Comparison of ENCODE assay signal across 29 cellular contexts in genomic region chr11:9448576-9449352, GRCh38.
"Had no signal": no experiment of that assay in that cellular context is flagged by ENCODE, and none has a peak within 500 bp of the region (broad histone marks: within the 10 kb centered on the region; RNA-seq: fewer than 3 reads in every experiment).

No MANE protein-coding gene starts in this region.

- H3K27me3 ChIP-seq: neural progenitor cell, neutrophil, ovary, tibial nerve, upper lobe of left lung had no signal

- H2AFZ ChIP-seq: neural progenitor cell had no signal

- H3K4me1 ChIP-seq: left ventricle myocardium inferior, neural progenitor cell, prostate gland, tibial nerve, upper lobe of left lung had no signal

- H3K4me3 ChIP-seq: left ventricle myocardium inferior, lung, neural progenitor cell, ovary, prostate gland, smooth muscle cell, tibial nerve, upper lobe of left lung had no signal

- H3K36me3 ChIP-seq: ovary, prostate gland had no signal

- DNase-seq: hypothalamus; immature natural killer cell; kidney; left ventricle myocardium inferior; naive B cell; natural killer cell; nephron progenitor cell; occipital lobe; ovary; retina; right cardiac atrium; stimulated activated CD4-positive, alpha-beta T cell treated with anti-CD3 and anti-CD28 coated beads, Interleukin-1b, Interleukin-23, amount 100 ng/mL, for 48 hours; stimulated activated CD4-positive, alpha-beta T cell treated with anti-CD3 and anti-CD28 coated beads, Interleukin-2, amount 100 ng/mL, for 48 hours; stimulated activated CD4-positive, alpha-beta T cell treated with anti-CD3 and anti-CD28 coated beads, Interleukin-4, amount 100 ng/mL, for 4 hours; stimulated activated CD8-positive, alpha-beta memory T cell treated with anti-CD3 and anti-CD28 coated beads, Interleukin-4, amount 100 ng/mL, for 48 hours; stimulated activated naive CD4-positive, alpha-beta T cell treated with Interleukin-2 at 50 U/mL for 16 hours; stimulated activated naive CD8-positive, alpha-beta T cell treated with anti-CD3 and anti-CD28 coated beads, Interleukin-15, amount 100 ng/mL, for 72 hours; substantia nigra; upper lobe of left lung had no signal

- H3K27ac ChIP-seq: left ventricle myocardium inferior, neural progenitor cell, neutrophil, ovary, prostate gland, tibial nerve, upper lobe of left lung had no signal

- H3K4me2 ChIP-seq: neural progenitor cell, smooth muscle cell had no signal

- H3K36me3 Mint-ChIP-seq: natural killer cell had no signal

- ATAC-seq: natural killer cell; stimulated activated memory B cell treated with anti-CD40 and anti-IgM and Interleukin-4, amounts not matched to agents 10 μg/mL and 1 μg/mL and 100 μg/mL, for 72 hours; stimulated activated naive CD8-positive, alpha-beta T cell treated with anti-CD3 and anti-CD28 coated beads, Interleukin-15, amount 100 ng/mL, for 72 hours had no signal

- H3K9ac ChIP-seq: neural progenitor cell had no signal

- H3K9me3 Mint-ChIP-seq: stimulated activated memory B cell treated with anti-CD40 and anti-IgM and Interleukin-4, amounts not matched to agents 10 μg/mL and 1 μg/mL and 100 μg/mL, for 72 hours; stimulated activated naive CD8-positive, alpha-beta T cell treated with anti-CD3 and anti-CD28 coated beads, Interleukin-15, amount 100 ng/mL, for 72 hours had no signal

- H3K4me3 Mint-ChIP-seq: immature natural killer cell; mesothelial cell of epicardium; naive B cell; natural killer cell; nephron progenitor cell; neural progenitor cell; stimulated activated memory B cell treated with anti-CD40 and anti-IgM and Interleukin-4, amounts not matched to agents 10 μg/mL and 1 μg/mL and 100 μg/mL, for 72 hours; stimulated activated naive CD8-positive, alpha-beta T cell treated with anti-CD3 and anti-CD28 coated beads, Interleukin-15, amount 100 ng/mL, for 72 hours had no signal

- H3K27ac Mint-ChIP-seq: immature natural killer cell; mesothelial cell of epicardium; natural killer cell; nephron progenitor cell; neural progenitor cell; stimulated activated memory B cell treated with anti-CD40 and anti-IgM and Interleukin-4, amounts not matched to agents 10 μg/mL and 1 μg/mL and 100 μg/mL, for 72 hours; stimulated activated naive CD8-positive, alpha-beta T cell treated with anti-CD3 and anti-CD28 coated beads, Interleukin-15, amount 100 ng/mL, for 72 hours had no signal

- H3K27me3 Mint-ChIP-seq: naive B cell; stimulated activated memory B cell treated with anti-CD40 and anti-IgM and Interleukin-4, amounts not matched to agents 10 μg/mL and 1 μg/mL and 100 μg/mL, for 72 hours; stimulated activated naive CD8-positive, alpha-beta T cell treated with anti-CD3 and anti-CD28 coated beads, Interleukin-15, amount 100 ng/mL, for 72 hours had no signal

- H3K4me1 Mint-ChIP-seq: immature natural killer cell; mesothelial cell of epicardium; naive B cell; natural killer cell; nephron progenitor cell; neural progenitor cell; stimulated activated memory B cell treated with anti-CD40 and anti-IgM and Interleukin-4, amounts not matched to agents 10 μg/mL and 1 μg/mL and 100 μg/mL, for 72 hours had no signal

- H3K9me3 ChIP-seq: ovary, prostate gland had no signal

- FAIRE-seq: islet of Langerhans, kidney, urothelium cell line had no signal
